In genomic region chr11:72783144-72783910, GRCh38 we compare ENCODE assay signal across 16 cellular contexts. TPM values are rescaled to one million over a fixed set of nuclear protein-coding genes. Genes with fewer than 3 reads are reported as not detected.
DNase-seq lines count a peak whose midpoint lies in the region; ATAC-seq, FAIRE-seq and TF ChIP-seq lines count a peak whose summit lies in the region.
"Had no signal": no experiment of that assay in that cellular context is flagged by ENCODE, and none has a peak within 500 bp of the region (broad histone marks: within the 10 kb centered on the region; RNA-seq: fewer than 3 reads in every experiment).

No MANE protein-coding gene starts in this region.

- intact Hi-C loops in PC-9 (cut with micrococcal nuclease; ENCODE audit: unreplicated experiment) = no loop called here
- intact Hi-C loops in head of caudate nucleus (cut with DNase I) = no loop called here

- no peak for ATAC-seq in GM19035 (IDR thresholded peaks at IDR 0.05; ENCODE audit: unreplicated experiment)
- ATAC-seq: activated CD4-positive, CD25-positive, alpha-beta regulatory T cell treated with anti-CD3 and anti-CD28 coated beads, Interleukin-2, amount 50 U/mL, for 24 hours had no signal

- H3K4me1 Mint-ChIP-seq in CD8-positive, alpha-beta memory T cell = peaks cover 21 to 32% (median 24%) of the 10 kb centered on the region in 3 donors

- H3K36me3 ChIP-seq in CD8-positive, alpha-beta memory T cell (ENCODE audit: insufficient read depth, low read length) = no peaks in the 10 kb centered on the region
- peaks cover 9% of the 10 kb centered on the region; the same call in 1 of the 2 replicates for H3K36me3 ChIP-seq in PC-9 (ENCODE audit: low read depth)
- no peaks in the 10 kb centered on the region for H3K36me3 ChIP-seq in hepatocyte (replicated peaks; ENCODE audit: insufficient read depth, low read depth)
- H3K36me3 ChIP-seq in neuronal stem cell (replicated peaks in 1 of 2; ENCODE audit: control insufficient read depth in 2 of 2, insufficient read depth in 2 of 2, low read length in 2 of 2) = no peaks in the 10 kb centered on the region
- H3K36me3 ChIP-seq: suprapubic skin had no signal

- H3K27me3 ChIP-seq in CD8-positive, alpha-beta memory T cell (ENCODE audit: insufficient read depth, low read length, poor library complexity, severe bottlenecking) = no peaks in the 10 kb centered on the region
- no peaks in the 10 kb centered on the region for H3K27me3 ChIP-seq in PC-9 (ENCODE audit: insufficient read depth, low read depth)
- no peaks in the 10 kb centered on the region for H3K27me3 ChIP-seq in hepatocyte
- peaks cover 0 to 35% (median 16%) of the 10 kb centered on the region in 3 experiments for H3K27me3 ChIP-seq in neuronal stem cell (ENCODE audit: control insufficient read depth in 3 of 3, insufficient read depth in 3 of 3, low read depth in 1 of 3, low read length in 3 of 3)
- H3K27me3 ChIP-seq: suprapubic skin had no signal

- peak overlapping the region; percentile 78; the same call in 1 of the 2 replicates for H3K4me2 ChIP-seq in PC-9
- peak overlapping the region; percentile 94 for H3K4me2 ChIP-seq in hepatocyte
- no peak overlapping the region for H3K4me2 ChIP-seq in neuronal stem cell (ENCODE audit: insufficient read depth, low read length, poor library complexity, severe bottlenecking)

- H3K9me2 ChIP-seq in PC-9 (ENCODE audit: insufficient read depth) (no peaks in the 10 kb centered on the region), hepatocyte (replicated peaks; ENCODE audit: insufficient read depth) (no peaks in the 10 kb centered on the region)

- H3K79me2 ChIP-seq in PC-9 (ENCODE audit: low read depth) = peaks cover 29% of the 10 kb centered on the region
- H3K79me2 ChIP-seq in hepatocyte = peaks cover 30% of the 10 kb centered on the region

- POLR2A ChIA-PET in CD8-positive, alpha-beta memory T cell (lab: Charles Lee) = no interaction called here
- POLR2A ChIA-PET in PC-9 (lab: Charles Lee; ENCODE audit: unreplicated experiment) = no interaction called here

- H3K79me1 ChIP-seq in neuronal stem cell (ENCODE audit: low read depth, low read length) = peaks cover 1% of the 10 kb centered on the region

- no peak overlapping the region for H4K8ac ChIP-seq in neuronal stem cell (ENCODE audit: low read depth, low read length)

- H3K14ac ChIP-seq in neuronal stem cell (ENCODE audit: low read length) = no peak overlapping the region

- H3K4ac ChIP-seq in neuronal stem cell (ENCODE audit: low read length) = no peak overlapping the region

- H4K20me1 ChIP-seq in PC-9 (ENCODE audit: insufficient read depth) (no peaks in the 10 kb centered on the region), hepatocyte (ENCODE audit: insufficient read depth, poor library complexity, severe bottlenecking) (peaks cover 4% of the 10 kb centered on the region)

- no peak overlapping the region for H3K9ac ChIP-seq in neuronal stem cell (ENCODE audit: low read depth, low read length, poor library complexity)
- H3K9ac ChIP-seq: GM23248 had no signal

- H3K4me3 Mint-ChIP-seq in CD8-positive, alpha-beta memory T cell = peak overlapping the region; percentile 30 to 96 (median 83)

- H3K36me3 Mint-ChIP-seq in CD8-positive, alpha-beta memory T cell = no peaks in the 10 kb centered on the region

- H3K9me3 ChIP-seq in CD8-positive, alpha-beta memory T cell (ENCODE audit: low read length) = no peaks in the 10 kb centered on the region
- H3K9me3 ChIP-seq in PC-9 (ENCODE audit: insufficient read depth, low read depth) (no peaks in the 10 kb centered on the region), hepatocyte (ENCODE audit: low read depth) (no peaks in the 10 kb centered on the region), neuronal stem cell (replicated peaks in 1 of 2; ENCODE audit: control insufficient read depth in 2 of 2, insufficient read depth in 1 of 2, low read depth in 1 of 2, low read length in 2 of 2) (no peaks in the 10 kb centered on the region)
- H3K9me3 ChIP-seq: suprapubic skin had no signal

- no peaks in the 10 kb centered on the region for H3K9me3 Mint-ChIP-seq in CD8-positive, alpha-beta memory T cell

- CTCF ChIA-PET in CD8-positive, alpha-beta memory T cell (lab: Charles Lee) = interaction anchor here (1.5 to 2.3 kb wide), 3 partner anchors 9 to 30 kb away, joined by 5 to 7 read pairs (median 6); partner anchors contain the start of gene STARD10
- CTCF ChIA-PET in PC-9 (lab: Charles Lee) = interaction anchor here (1.1 to 1.4 kb wide), 2 partner anchors 11 to 312 kb away, joined by 5 to 7 read pairs; partner anchors contain the start of gene STARD10

- DNase-seq in CD8-positive, alpha-beta memory T cell = no peak
- DNase-seq in PC-9 = no peak
- DNase-seq in hepatocyte (ENCODE audit: low spot score) = no peak
- no peak for DNase-seq in neuronal stem cell (ENCODE audit: low spot score)
- DNase-seq in GM19239 (ENCODE audit: insufficient read length, low spot score) = no peak
- DNase-seq in DMS153 treated with DMSO at 0.1 percent for 48 hours (lab: John Stamatoyannopoulos, UW; ENCODE audit: unreplicated experiment) = no peak
- DNase-seq in head of caudate nucleus = no peak
- DNase-seq: activated gamma-delta T cell; anterior cingulate cortex; GM23248; hippocampal formation; stimulated activated CD4-positive, alpha-beta T cell treated with anti-CD3 and anti-CD28 coated beads, Interleukin-4, amount 100 ng/mL, for 4 hours had no signal

- BruUV-seq in PC-9 (replicated peaks; lab: Mats Ljungman, UMichigan) = TSS peak; percentile 62

- H3K4me1 ChIP-seq in CD8-positive, alpha-beta memory T cell (ENCODE audit: insufficient read depth, low read length) = peaks cover 17% of the 10 kb centered on the region
- H3K4me1 ChIP-seq in PC-9 (replicated peaks; ENCODE audit: insufficient read depth) (peaks cover 79% of the 10 kb centered on the region), hepatocyte (ENCODE audit: insufficient read depth) (peaks cover 63% of the 10 kb centered on the region), neuronal stem cell (ENCODE audit: control insufficient read depth in 2 of 2, insufficient read depth in 1 of 2, low read depth in 1 of 2, low read length in 2 of 2) (peaks cover 8 to 17% of the 10 kb centered on the region in 2 donors)

- H4K91ac ChIP-seq in neuronal stem cell (ENCODE audit: low read depth, low read length, poor library complexity) = no peak overlapping the region

- FAIRE-seq in GM19239 (lab: Jason Lieb, UNC) = no peak
- FAIRE-seq: HTR-8/SVneo had no signal

- H3K27me3 Mint-ChIP-seq in CD8-positive, alpha-beta memory T cell = peaks cover 0 to 3% of the 10 kb centered on the region in 2 donors

- H3K18ac ChIP-seq in neuronal stem cell (ENCODE audit: low read length) = no peak overlapping the region

- no peak overlapping the region for H3K27ac ChIP-seq in CD8-positive, alpha-beta memory T cell (ENCODE audit: low read depth, low read length)
- no peak overlapping the region for H3K27ac ChIP-seq in PC-9
- peak overlapping the region; percentile 94 for H3K27ac ChIP-seq in hepatocyte
- H3K27ac ChIP-seq in neuronal stem cell (replicated peaks; ENCODE audit: low read length) = no peak overlapping the region
- H3K27ac ChIP-seq: GM23248, suprapubic skin had no signal

- H3K23ac ChIP-seq in neuronal stem cell (ENCODE audit: low read depth, low read length, poor library complexity) = no peak overlapping the region

- H2BK12ac ChIP-seq in neuronal stem cell (ENCODE audit: low read length) = no peak overlapping the region

- no peak overlapping the region for H2AK5ac ChIP-seq in neuronal stem cell (ENCODE audit: low read depth, low read length)

- peak overlapping the region; percentile 9 for H2BK15ac ChIP-seq in neuronal stem cell (ENCODE audit: low read length)

- no peak overlapping the region for H3K4me3 ChIP-seq in CD8-positive, alpha-beta memory T cell (ENCODE audit: low read length)
- H3K4me3 ChIP-seq in PC-9 (no peak overlapping the region), hepatocyte (no peak overlapping the region), neuronal stem cell (ENCODE audit: low read length in 2 of 2) (no peak overlapping the region)
- H3K4me3 ChIP-seq: GM23248 had no signal

- peaks cover 56% of the 10 kb centered on the region for H3F3A ChIP-seq in PC-9 (ENCODE audit: insufficient read depth, low read depth)

- peak overlapping the region; percentile 19 for H2BK5ac ChIP-seq in neuronal stem cell (ENCODE audit: low read length)

- H2AFZ ChIP-seq in PC-9 (no peak overlapping the region), hepatocyte (no peak overlapping the region), neuronal stem cell (ENCODE audit: low read length) (no peak overlapping the region)
- H2AFZ ChIP-seq: GM23248 had no signal

- TF ChIP-seq CTCF in PC-9 (conservative IDR thresholded peaks at IDR 0.05) (no peak), hepatocyte (IDR thresholded peaks at IDR 0.05; ENCODE audit: poor library complexity) (no peak)

- H3K27ac Mint-ChIP-seq in CD8-positive, alpha-beta memory T cell = peak overlapping the region in 5 of 8 donors; percentile 68 to 89 (median 85)

- 67% methylated on average over 2 of the region's 2 CpGs for WGBS in hepatocyte (ENCODE audit: low lambda C conversion rate, missing lambda C conversion rate)
- WGBS in neuronal stem cell (ENCODE audit: extremely low coverage in 2 of 2, insufficient read length in 2 of 2, insufficient replicate concordance in 1 of 2), 2 donors = no CpG with 5 or more reads among the region's 2 CpGs

- H2BK120ac ChIP-seq in neuronal stem cell (ENCODE audit: low read depth, low read length) = no peak overlapping the region

RNA-seq across cellular contexts. Expression of gene STARD10, which starts 10.5 kb away (rescaled TPM):
- 10 to 100 TPM; 13.8 to 15.9 TPM for total RNA-seq in CD8-positive, alpha-beta memory T cell
- polyA plus RNA-seq in CD8-positive, alpha-beta memory T cell = 21.8 TPM
- 145 and 184 TPM in 2 replicates for total RNA-seq in PC-9 (2021)
- total RNA-seq in hepatocyte = 290 and 390 TPM in 2 replicates
- 575 and 686 TPM in 2 replicates for polyA plus RNA-seq in hepatocyte
- 19.9 TPM for polyA plus RNA-seq in neuronal stem cell (2013, experiment 1 of 2)
- 17.9 TPM for polyA plus RNA-seq in neuronal stem cell (2013, experiment 2 of 2)

RNA-seq across cellular contexts. Expression of gene ATG16L2, which starts 30.9 kb away (rescaled TPM):
- 10 to 100 TPM; 50.3 to 53.2 TPM for total RNA-seq in CD8-positive, alpha-beta memory T cell
- 18.8 TPM for polyA plus RNA-seq in CD8-positive, alpha-beta memory T cell
- total RNA-seq in PC-9 (2021) (17.5 and 24.0 TPM in 2 replicates), hepatocyte (8.2 and 11.5 TPM in 2 replicates)
- 20.3 and 27.6 TPM in 2 replicates for polyA plus RNA-seq in hepatocyte
- 18.3 TPM for polyA plus RNA-seq in neuronal stem cell (2013, experiment 1 of 2)
- 16.1 TPM for polyA plus RNA-seq in neuronal stem cell (2013, experiment 2 of 2)

RNA-seq across cellular contexts. Expression of gene ARAP1, which starts 31.1 kb away (rescaled TPM):
- total RNA-seq in CD8-positive, alpha-beta memory T cell = 10 to 100 TPM; 61.2 to 64.0 TPM
- polyA plus RNA-seq in CD8-positive, alpha-beta memory T cell = 39.8 TPM
- 151 and 184 TPM in 2 replicates for total RNA-seq in PC-9 (2021)
- total RNA-seq in hepatocyte = 86.9 and 118 TPM in 2 replicates
- polyA plus RNA-seq in hepatocyte = 53.2 and 60.2 TPM in 2 replicates
- polyA plus RNA-seq in neuronal stem cell (2013, experiment 1 of 2) = 15.2 TPM
- polyA plus RNA-seq in neuronal stem cell (2013, experiment 2 of 2) = 15.9 TPM
